Comparison of ENCODE assay signal across 1 cellular context in the genomic region with DNA sequence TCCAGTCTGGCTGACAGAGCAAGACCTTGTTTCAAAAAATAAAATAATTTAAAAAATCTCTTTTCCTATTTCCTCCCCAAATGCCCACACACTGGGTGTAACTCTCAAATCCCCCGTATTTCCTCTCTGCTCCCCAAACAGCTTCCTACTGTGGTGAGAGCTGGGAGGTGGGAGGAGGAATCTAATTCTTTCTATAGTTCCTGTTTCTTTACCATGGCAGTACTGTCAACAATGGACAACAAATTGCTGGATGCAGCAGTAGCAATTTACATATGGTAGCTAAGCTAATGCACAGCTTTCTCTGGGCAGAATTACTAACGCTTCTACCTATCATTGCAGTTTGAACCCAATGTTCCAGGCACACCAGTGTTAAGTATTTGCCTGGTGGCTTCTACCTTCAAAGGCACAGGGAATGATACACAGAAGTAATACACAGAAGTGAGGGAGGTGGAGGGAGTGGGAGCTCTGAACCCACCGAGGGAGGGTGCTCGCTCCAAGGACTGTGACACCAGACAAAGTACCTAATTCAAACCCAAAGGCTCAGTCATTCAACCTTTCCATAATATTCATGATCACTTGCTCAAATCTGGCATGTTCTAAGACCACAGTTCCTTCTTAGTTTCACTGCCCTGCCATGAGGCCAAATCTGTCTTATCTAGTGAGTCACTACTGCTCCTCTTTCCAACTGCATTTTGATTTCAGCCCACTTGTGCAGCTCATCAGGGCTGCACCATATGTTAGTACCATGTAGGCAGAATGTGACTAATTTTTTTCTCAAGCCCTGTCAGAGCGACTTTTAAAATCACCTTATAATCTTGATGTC.
TF ChIP-seq lines count a peak whose summit lies in the region.

No MANE protein-coding gene starts in this region.

TF ChIP-seq in WTC11, 78 proteins besides CTCF, POLR2A, EP300 and RAD21 (continued from another document):
- TF ChIP-seq, protein P1, sequence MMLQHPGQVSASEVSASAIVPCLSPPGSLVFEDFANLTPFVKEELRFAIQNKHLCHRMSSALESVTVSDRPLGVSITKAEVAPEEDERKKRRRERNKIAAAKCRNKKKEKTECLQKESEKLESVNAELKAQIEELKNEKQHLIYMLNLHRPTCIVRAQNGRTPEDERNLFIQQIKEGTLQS (CRISPR knock-in tag; conservative IDR thresholded peaks at IDR 0.05): no peak
- TF ChIP-seq SP1 (CRISPR knock-in tag; conservative IDR thresholded peaks at IDR 0.05): no peak
- TF ChIP-seq MYBL2 (CRISPR knock-in tag; IDR thresholded peaks at IDR 0.05): no peak
- TF ChIP-seq HMGA2 (CRISPR knock-in tag; IDR thresholded peaks at IDR 0.05): no peak
- no peak for TF ChIP-seq FOXP4 (CRISPR knock-in tag; IDR thresholded peaks at IDR 0.05)
- no peak for TF ChIP-seq E2F5 (CRISPR knock-in tag; IDR thresholded peaks at IDR 0.05)
- no peak for TF ChIP-seq AR (CRISPR knock-in tag; IDR thresholded peaks at IDR 0.05)
- no peak for TF ChIP-seq FOXJ3 (CRISPR knock-in tag; IDR thresholded peaks at IDR 0.05; ENCODE audit: borderline replicate concordance)
- no peak for TF ChIP-seq GABPB1 (CRISPR knock-in tag; IDR thresholded peaks at IDR 0.05)
- TF ChIP-seq, protein P2, sequence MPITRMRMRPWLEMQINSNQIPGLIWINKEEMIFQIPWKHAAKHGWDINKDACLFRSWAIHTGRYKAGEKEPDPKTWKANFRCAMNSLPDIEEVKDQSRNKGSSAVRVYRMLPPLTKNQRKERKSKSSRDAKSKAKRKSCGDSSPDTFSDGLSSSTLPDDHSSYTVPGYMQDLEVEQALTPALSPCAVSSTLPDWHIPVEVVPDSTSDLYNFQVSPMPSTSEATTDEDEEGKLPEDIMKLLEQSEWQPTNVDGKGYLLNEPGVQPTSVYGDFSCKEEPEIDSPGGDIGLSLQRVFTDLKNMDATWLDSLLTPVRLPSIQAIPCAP (CRISPR knock-in tag; IDR thresholded peaks at IDR 0.05): no peak
- TF ChIP-seq ZNF416 (CRISPR knock-in tag; IDR thresholded peaks at IDR 0.05): no peak
- TF ChIP-seq JUN (CRISPR knock-in tag; IDR thresholded peaks at IDR 0.05): no peak
